11 cellular contexts compared by ENCODE assay signal in genomic region chr2:75055820-75056675, GRCh38.
A peak's percentile ranks its signal among the peaks of the same experiment; 100 is the strongest.
DNase-seq lines count a peak whose midpoint lies in the region; ATAC-seq and TF ChIP-seq lines count a peak whose summit lies in the region.
"Had no signal": no experiment of that assay in that cellular context is flagged by ENCODE, and none has a peak within 500 bp of the region (broad histone marks: within the 10 kb centered on the region; RNA-seq: fewer than 3 reads in every experiment).

No MANE protein-coding gene starts in this region.

- H3K23ac ChIP-seq in mesendoderm (ENCODE audit: low read length), result no peak overlapping the region

- peak overlapping the region; percentile 84 for H3K56ac ChIP-seq in mesendoderm (ENCODE audit: low read length)

- H2BK5ac ChIP-seq in mesendoderm (ENCODE audit: low read length), result peak overlapping the region; percentile 89

- H2AK5ac ChIP-seq in mesendoderm (ENCODE audit: low read length), result no peak overlapping the region

- DNase-seq in mesendoderm (peak; percentile 92), NCI-H524 (lab: John Stamatoyannopoulos, UW) (no peak), brain microvascular endothelial cell (no peak), NCI-H69 (lab: John Stamatoyannopoulos, UW) (no peak), NCI-H2081 (lab: John Stamatoyannopoulos, UW) (no peak)
- DNase-seq: amniotic stem cell, right lobe of liver, T-helper 17 cell had no signal

- H3K4me1 ChIP-seq in HUES6 (ENCODE audit: control insufficient read depth, insufficient read depth, low read length) (peaks cover 57% of the 10 kb centered on the region), mesendoderm (ENCODE audit: control insufficient read depth, low read depth, low read length) (peaks cover 14% of the 10 kb centered on the region)
- H3K4me1 ChIP-seq: right lobe of liver had no signal

- H3K18ac ChIP-seq in mesendoderm (ENCODE audit: low read length), result peak overlapping the region; percentile 96

- no peaks in the 10 kb centered on the region for H3K79me2 ChIP-seq in mesendoderm (ENCODE audit: control insufficient read depth, insufficient read depth, low read length)

- H3K4ac ChIP-seq in mesendoderm (ENCODE audit: low read depth, low read length), result peak overlapping the region; percentile 99

- no peaks in the 10 kb centered on the region for H3K9me3 ChIP-seq in HUES6 (ENCODE audit: control insufficient read depth, insufficient read depth, low read depth, low read length)
- H3K9me3 ChIP-seq: right lobe of liver had no signal

- no peak overlapping the region for H2BK15ac ChIP-seq in mesendoderm (replicated peaks; ENCODE audit: low read depth)

- in situ Hi-C loops in brain microvascular endothelial cell (cut with HindIII; ENCODE audit: low pct_ligation_motif_present, low sequenced_read_pairs), result no loop called here

- peak overlapping the region; percentile 65 for H2BK120ac ChIP-seq in mesendoderm (ENCODE audit: low read depth, low read length)

- H4K5ac ChIP-seq in mesendoderm (ENCODE audit: low read length), result no peak overlapping the region

- H3K27ac ChIP-seq in HUES6 (ENCODE audit: low read depth, low read length) (peak overlapping the region; percentile 92), mesendoderm (ENCODE audit: low read depth, low read length) (peak overlapping the region; percentile 96), brain microvascular endothelial cell (no peak overlapping the region)
- H3K27ac ChIP-seq: right lobe of liver had no signal

- H3K27me3 ChIP-seq in HUES6 (ENCODE audit: control insufficient read depth, insufficient read depth, low read length) (no peaks in the 10 kb centered on the region), mesendoderm (ENCODE audit: insufficient read depth, low read length, poor library complexity) (no peaks in the 10 kb centered on the region), brain microvascular endothelial cell (replicated peaks) (no peaks in the 10 kb centered on the region)
- H3K27me3 ChIP-seq: right lobe of liver had no signal

- H3K79me1 ChIP-seq in mesendoderm (ENCODE audit: low read length), result no peaks in the 10 kb centered on the region

- no peak overlapping the region for H3K4me2 ChIP-seq in mesendoderm (ENCODE audit: low read length)

- ATAC-seq in GM18520 (IDR thresholded peaks at IDR 0.05; ENCODE audit: unreplicated experiment) (peak; percentile 44), GM21825 (IDR thresholded peaks at IDR 0.05; ENCODE audit: unreplicated experiment) (peak; percentile 65)
- ATAC-seq: right lobe of liver, T-helper 17 cell had no signal

- H3K9ac ChIP-seq in HUES6 (ENCODE audit: low read length) (peak overlapping the region; percentile 81), mesendoderm (ENCODE audit: low read length) (peak overlapping the region; percentile 22)

- H3K4me3 ChIP-seq in HUES6 (ENCODE audit: low read depth, low read length), result peak overlapping the region; percentile 25
- H3K4me3 ChIP-seq in mesendoderm (ENCODE audit: low read length), result no peak overlapping the region
- H3K4me3 ChIP-seq in brain microvascular endothelial cell (ENCODE audit: low read depth, low read length), result no peak overlapping the region
- H3K4me3 ChIP-seq: right lobe of liver had no signal

- H4K8ac ChIP-seq in mesendoderm (ENCODE audit: low read depth, low read length), result no peak overlapping the region

- TF ChIP-seq CTCF in brain microvascular endothelial cell (IDR thresholded peaks at IDR 0.05; ENCODE audit: low read depth, low read length, missing control alignments), result no peak

- H3K36me3 ChIP-seq in HUES6 (ENCODE audit: control insufficient read depth, insufficient read depth, low read length) (no peaks in the 10 kb centered on the region), mesendoderm (ENCODE audit: control insufficient read depth, insufficient read depth, low read length) (no peaks in the 10 kb centered on the region), brain microvascular endothelial cell (replicated peaks) (no peaks in the 10 kb centered on the region)
- H3K36me3 ChIP-seq: right lobe of liver had no signal

- WGBS in mesendoderm (ENCODE audit: extremely low coverage, insufficient coverage, low lambda C conversion rate), result no CpG with 5 or more reads among the region's 10 CpGs
